ENCODE assay signal across 8 cellular contexts in the genomic region with DNA sequence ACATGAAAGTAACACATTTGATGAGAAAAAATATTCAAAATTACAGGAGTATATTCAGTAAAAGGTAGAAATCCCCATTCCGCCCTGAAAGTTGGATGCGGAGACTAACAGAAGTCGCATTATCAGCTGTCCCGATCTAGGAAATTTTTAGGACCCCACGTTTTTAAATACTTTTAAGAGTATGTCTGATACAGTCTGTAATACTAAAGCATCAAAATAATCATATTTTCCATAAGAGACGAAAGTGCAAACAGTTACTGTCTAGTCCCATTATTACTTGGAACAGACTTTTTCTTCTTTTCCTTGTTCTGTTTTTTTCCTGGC. TPM values are rescaled to one million over a fixed set of nuclear protein-coding genes. Genes with fewer than 3 reads are reported as not detected.
DNase-seq lines count a peak whose midpoint lies in the region; ATAC-seq, FAIRE-seq and TF ChIP-seq lines count a peak whose summit lies in the region.

No MANE protein-coding gene starts in this region.

- ATAC-seq in heart right ventricle (no peak), GM18873 (IDR thresholded peaks at IDR 0.05; ENCODE audit: low FRiP score, unreplicated experiment) (no peak), GM18870 (IDR thresholded peaks at IDR 0.05; ENCODE audit: unreplicated experiment) (no peak)

- H3K4me3 ChIP-seq in heart right ventricle (peak overlapping the region; percentile 37 to 67 (median 62)), bronchial epithelial cell (ENCODE audit: low read depth, low read length) (peak overlapping the region; percentile 49), mononuclear cell (ENCODE audit: low read length) (peak overlapping the region; percentile 39), urinary bladder (ENCODE audit: low read depth, low read length) (peak overlapping the region; percentile 57)

- H3K27ac ChIP-seq in heart right ventricle (peak overlapping the region; percentile 48 to 80 (median 74)), urinary bladder (ENCODE audit: low read depth) (peak overlapping the region; percentile 83)

- intact Hi-C loops in heart right ventricle (cut with DNase I) (loop anchor here in 1 of 10 donors (10.0 kb wide), 1 partner anchor 163 kb away; the partner anchor contains the start of gene LTV1), cardiac septum (cut with DNase I) (loop anchor here (10.0 kb wide), 1 partner anchor 333 kb away; the partner anchor contains the start of gene PHACTR2)

- H3K4me1 ChIP-seq in heart right ventricle (peaks cover 0 to 6% (median 0%) of the 10 kb centered on the region in 9 donors), mononuclear cell (ENCODE audit: insufficient read depth, low read length) (peaks cover 15% of the 10 kb centered on the region), urinary bladder (ENCODE audit: insufficient read depth) (no peaks in the 10 kb centered on the region)

- FAIRE-seq in bronchial epithelial cell (lab: Jason Lieb, UNC), result no peak

- TF ChIP-seq CTCF in heart right ventricle (IDR thresholded peaks at IDR 0.05) (no peak), bronchial epithelial cell (IDR thresholded peaks at IDR 0.05; ENCODE audit: insufficient read depth, low read length, severe bottlenecking) (no peak)

- no peak for DNase-seq in heart right ventricle
- DNase-seq in cardiac septum (ENCODE audit: low spot score), result no peak
- no peak for DNase-seq in bronchial epithelial cell (ENCODE audit: low read depth)
- no peak for DNase-seq in stimulated activated CD4-positive, alpha-beta T cell treated with anti-CD3 and anti-CD28 coated beads, Interleukin-4, amount 100 ng/mL, for 24 hours

- H3K36me3 ChIP-seq in heart right ventricle (no peaks in the 10 kb centered on the region), bronchial epithelial cell (ENCODE audit: control insufficient read depth, insufficient read depth, low read length) (no peaks in the 10 kb centered on the region), urinary bladder (ENCODE audit: insufficient read depth) (no peaks in the 10 kb centered on the region)

- WGBS in heart right ventricle, 2 donors, result 56 to 61% methylated on average over 6 of the region's 6 CpGs
- 50% methylated on average over 6 of the region's 6 CpGs for WGBS in urinary bladder

- H3K27me3 ChIP-seq in heart right ventricle (no peaks in the 10 kb centered on the region), bronchial epithelial cell (ENCODE audit: control insufficient read depth, insufficient read depth, low read length) (no peaks in the 10 kb centered on the region), mononuclear cell (ENCODE audit: insufficient read depth, low read length) (no peaks in the 10 kb centered on the region)

- H3K9me3 ChIP-seq in heart right ventricle (peaks cover 0 to 19% (median 5%) of the 10 kb centered on the region in 11 donors), mononuclear cell (ENCODE audit: low read depth, low read length) (no peaks in the 10 kb centered on the region)

RNA-seq across cellular contexts. Expression of gene PLAGL1, which starts 0.6 kb away (rescaled TPM):
- total RNA-seq in heart right ventricle (10 to 100 TPM in 6 of 10 donors, 1 to 10 TPM in 4; 9.0 to 24.6 (median 12.5) TPM), cardiac septum (13.0 TPM), bronchial epithelial cell (2.4 and 4.4 TPM in 2 replicates), mononuclear cell (3.3 TPM), urinary bladder (131 TPM)
- polyA plus RNA-seq in heart right ventricle (10 to 100 TPM in 1 of 2 donors, 1 to 10 TPM in 1; 5.4 to 24.6 TPM), urinary bladder (43.2 TPM)
